Comparison of ENCODE assay signal across 19 cellular contexts in the genomic region with DNA sequence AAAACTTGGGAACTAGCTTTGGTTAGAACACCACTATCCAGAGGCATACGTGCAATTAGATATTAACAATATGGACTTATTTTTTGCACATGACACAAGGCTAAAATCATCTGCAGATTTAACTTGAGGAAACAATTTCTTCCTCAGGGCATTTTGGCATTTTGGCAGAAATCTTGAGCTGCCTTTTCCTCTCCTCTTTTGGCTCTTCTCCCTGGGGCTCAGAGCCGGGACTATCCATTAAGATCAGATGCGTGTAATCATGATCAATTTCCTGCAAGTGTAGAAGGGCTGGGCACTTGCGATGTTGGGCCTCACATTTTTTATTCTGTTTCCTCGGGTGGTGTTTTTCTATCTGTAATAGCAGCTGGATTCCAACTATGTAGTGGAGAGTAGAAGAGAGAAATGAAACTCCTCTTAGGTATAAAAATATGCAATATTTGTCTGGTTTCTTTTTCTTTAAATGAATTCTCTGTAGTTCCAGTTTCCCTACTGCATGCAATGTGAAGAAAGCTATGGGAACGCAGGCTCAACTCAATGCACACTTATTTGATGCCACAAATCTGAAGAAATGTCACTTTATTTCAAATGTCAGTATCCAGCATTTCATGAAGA.
"Had no signal": no experiment of that assay in that cellular context is flagged by ENCODE, and none has a peak within 500 bp of the region (broad histone marks: within the 10 kb centered on the region; RNA-seq: fewer than 3 reads in every experiment).

No MANE protein-coding gene starts in this region.

- ATAC-seq: activated T-cell treated with anti-CD3 and anti-CD28 coated beads, Interleukin-2, amount 50 U/mL, for 72 hours; foreskin keratinocyte; left lobe of liver; psoas muscle; right cardiac atrium; stimulated activated naive CD8-positive, alpha-beta T cell treated with anti-CD3 and anti-CD28 coated beads, Interleukin-15, amount 100 ng/mL, for 72 hours had no signal

- DNase-seq: activated CD4-positive, alpha-beta T cell treated with anti-CD3 and anti-CD28 coated beads, Interleukin-2, amount 10 ng/mL, durations not matched to agents 7 days and 5 days; activated gamma-delta T cell; activated T-cell treated with anti-CD3 and anti-CD28 coated beads, Interleukin-2, amount 50 U/mL, for 72 hours; adrenal gland; foreskin keratinocyte; head of caudate nucleus; kidney; psoas muscle; right cardiac atrium; stimulated activated CD4-positive, alpha-beta T cell treated with anti-CD3 and anti-CD28 coated beads, Interleukin-15, amount 100 ng/mL, for 24 hours; stimulated activated CD4-positive, alpha-beta T cell treated with anti-CD3 and anti-CD28 coated beads, Interleukin-2, amount 100 ng/mL, for 48 hours; stimulated activated naive CD8-positive, alpha-beta T cell treated with anti-CD3 and anti-CD28 coated beads, Interleukin-15, amount 100 ng/mL, for 72 hours; T-helper 1 cell; T-helper 9 cell; trophoblast cell had no signal

- H3K27ac ChIP-seq: adrenal gland, breast epithelium, coronary artery, foreskin keratinocyte, psoas muscle had no signal

- H3K9me3 ChIP-seq: adrenal gland, breast epithelium, psoas muscle had no signal

- H3K4me1 ChIP-seq: adrenal gland, breast epithelium, foreskin keratinocyte, psoas muscle had no signal

- H3K27me3 ChIP-seq: adrenal gland, breast epithelium, foreskin keratinocyte had no signal

- H3K36me3 ChIP-seq: adrenal gland, breast epithelium had no signal

- H3K4me3 ChIP-seq: adrenal gland, breast epithelium, coronary artery, psoas muscle, skin epidermis had no signal
